Comparison of ENCODE assay signal across 15 cellular contexts in genomic region chr6:9522101-9522500, GRCh38.
DNase-seq lines count a peak whose midpoint lies in the region; ATAC-seq, FAIRE-seq and TF ChIP-seq lines count a peak whose summit lies in the region.
"Had no signal": no experiment of that assay in that cellular context is flagged by ENCODE, and none has a peak within 500 bp of the region (broad histone marks: within the 10 kb centered on the region; RNA-seq: fewer than 3 reads in every experiment).

No MANE protein-coding gene starts in this region.

- H4K20me1 ChIP-seq in smooth muscle cell (ENCODE audit: low read depth), result no peaks in the 10 kb centered on the region

- WGBS in mesenchymal stem cell, result 75% methylated on average over 3 of the region's 3 CpGs
- 63% methylated on average over 3 of the region's 3 CpGs for WGBS in smooth muscle cell (ENCODE audit: low lambda C conversion rate)

- H3K79me1 ChIP-seq in mesenchymal stem cell (replicated peaks; ENCODE audit: low read length, poor library complexity, severe bottlenecking), result no peaks in the 10 kb centered on the region

- H3K4ac ChIP-seq in mesenchymal stem cell (ENCODE audit: low read depth in 1 of 2, low read length in 2 of 2), result no peak overlapping the region

- no peak overlapping the region for H3K4me3 Mint-ChIP-seq in HFFc6
- H3K4me3 Mint-ChIP-seq: CD14-positive monocyte; CD8-positive, alpha-beta T cell had no signal

- no peak for FAIRE-seq in GM12892 (lab: Jason Lieb, UNC)
- FAIRE-seq: A549 had no signal

- H3K79me2 ChIP-seq in smooth muscle cell (ENCODE audit: low read depth), result no peaks in the 10 kb centered on the region

- no peak overlapping the region for H3K4me2 ChIP-seq in mesenchymal stem cell (ENCODE audit: low read length, poor library complexity, severe bottlenecking)
- no peak overlapping the region for H3K4me2 ChIP-seq in smooth muscle cell
- H3K4me2 ChIP-seq: A549 had no signal

- H3K27ac ChIP-seq in SJSA1, result peak overlapping the region; percentile 81
- no peak overlapping the region for H3K27ac ChIP-seq in mesenchymal stem cell (ENCODE audit: low read length, poor library complexity, severe bottlenecking)
- H3K27ac ChIP-seq in smooth muscle cell (ENCODE audit: low read depth), result peak overlapping the region; percentile 93
- H3K27ac ChIP-seq: GM23248 had no signal

- TF ChIP-seq CTCF in HFFc6 (IDR thresholded peaks at IDR 0.05) (no peak), smooth muscle cell (IDR thresholded peaks at IDR 0.05; ENCODE audit: borderline replicate concordance, insufficient read depth, poor library complexity, severe bottlenecking) (no peak)

- H4K8ac ChIP-seq in mesenchymal stem cell (ENCODE audit: low read length), result no peak overlapping the region

- peaks cover 7% of the 10 kb centered on the region; the same call in 1 of the 2 replicates for H3K36me3 Mint-ChIP-seq in HFFc6 (ENCODE audit: low read depth)
- H3K36me3 Mint-ChIP-seq: CD14-positive monocyte; CD8-positive, alpha-beta T cell had no signal

- H3K27me3 ChIP-seq in SJSA1 (replicated peaks) (no peaks in the 10 kb centered on the region), mesenchymal stem cell (ENCODE audit: control insufficient read depth in 1 of 2, insufficient read depth in 1 of 2, low read length in 2 of 2) (no peaks in the 10 kb centered on the region), smooth muscle cell (ENCODE audit: low read depth) (no peaks in the 10 kb centered on the region)

- H2BK120ac ChIP-seq in mesenchymal stem cell (ENCODE audit: low read depth, low read length), result no peak overlapping the region

- ATAC-seq in GM19463 (IDR thresholded peaks at IDR 0.05; ENCODE audit: unreplicated experiment), result no peak
- ATAC-seq: A549; CD8-positive, alpha-beta T cell; HCT116 had no signal

- H3K14ac ChIP-seq in mesenchymal stem cell (ENCODE audit: low read length in 2 of 2), result no peak overlapping the region

- DNase-seq in HFFc6 (no peak), SJSA1 (ENCODE audit: low read depth in 1 of 2, low spot score in 2 of 2) (no peak), mesenchymal stem cell (no peak), smooth muscle cell (lab: John Stamatoyannopoulos, UW; ENCODE audit: unreplicated experiment) (no peak), GM12892 (ENCODE audit: insufficient read length) (no peak), AG08395 (ENCODE audit: low spot score) (no peak)
- DNase-seq: CD8-positive, alpha-beta T cell; COR-L47; DMS53; GF-D8; GM23248 had no signal

- H3K9ac ChIP-seq in mesenchymal stem cell (ENCODE audit: low read length), result no peak overlapping the region
- H3K9ac ChIP-seq in smooth muscle cell (ENCODE audit: low read depth), result no peak overlapping the region
- H3K9ac ChIP-seq: GM23248 had no signal

- H3K36me3 ChIP-seq in SJSA1 (no peaks in the 10 kb centered on the region), mesenchymal stem cell (ENCODE audit: control insufficient read depth in 1 of 2, insufficient read depth in 2 of 2, low read depth in 1 of 2, low read length in 2 of 2) (no peaks in the 10 kb centered on the region), smooth muscle cell (ENCODE audit: low read depth) (no peaks in the 10 kb centered on the region)

- H3K9me3 ChIP-seq in SJSA1 (replicated peaks), result no peaks in the 10 kb centered on the region
- H3K9me3 ChIP-seq in mesenchymal stem cell (ENCODE audit: control insufficient read depth, low read length), result no peaks in the 10 kb centered on the region
- no peaks in the 10 kb centered on the region for H3K9me3 ChIP-seq in smooth muscle cell (replicated peaks; ENCODE audit: low read depth)
- H3K9me3 ChIP-seq: A549 had no signal

- no peak overlapping the region for H3K23ac ChIP-seq in mesenchymal stem cell (ENCODE audit: low read length in 2 of 2)

- no peak overlapping the region for H2AFZ ChIP-seq in mesenchymal stem cell (ENCODE audit: low read depth, low read length)
- H2AFZ ChIP-seq in smooth muscle cell (ENCODE audit: low read depth), result no peak overlapping the region
- H2AFZ ChIP-seq: GM23248 had no signal

- H2BK15ac ChIP-seq in mesenchymal stem cell (ENCODE audit: low read depth, poor library complexity, severe bottlenecking), result no peak overlapping the region

- peaks cover 38% of the 10 kb centered on the region for H3K4me1 ChIP-seq in SJSA1 (replicated peaks)
- H3K4me1 ChIP-seq in mesenchymal stem cell (ENCODE audit: control insufficient read depth, insufficient read depth, low read depth, low read length), result peaks cover 5% of the 10 kb centered on the region
- peaks cover 11% of the 10 kb centered on the region for H3K4me1 ChIP-seq in smooth muscle cell (ENCODE audit: low read depth)

- peaks cover 72% of the 10 kb centered on the region for H3K4me1 Mint-ChIP-seq in HFFc6 (ENCODE audit: low read depth)
- H3K4me1 Mint-ChIP-seq: CD14-positive monocyte had no signal

- H3K4me3 ChIP-seq in SJSA1, result no peak overlapping the region
- H3K4me3 ChIP-seq in mesenchymal stem cell (ENCODE audit: insufficient read depth in 1 of 2, low read depth in 1 of 2, low read length in 2 of 2), result no peak overlapping the region
- no peak overlapping the region for H3K4me3 ChIP-seq in smooth muscle cell
- H3K4me3 ChIP-seq: A549, GM23248 had no signal

- no peak overlapping the region for H4K91ac ChIP-seq in mesenchymal stem cell (ENCODE audit: low read length)

- peak overlapping the region in 1 of 2 experiments; percentile 85 for H3K18ac ChIP-seq in mesenchymal stem cell (ENCODE audit: low read depth in 1 of 2, low read length in 2 of 2)

- H3K27ac Mint-ChIP-seq in HFFc6, result peak overlapping the region; percentile 79
- H3K27ac Mint-ChIP-seq: CD14-positive monocyte; CD8-positive, alpha-beta T cell had no signal

- no peaks in the 10 kb centered on the region for H3F3A ChIP-seq in smooth muscle cell (ENCODE audit: low read depth)

- peak overlapping the region; percentile 97 for H2AK5ac ChIP-seq in mesenchymal stem cell (ENCODE audit: low read length, severe bottlenecking)

- H3K9me3 Mint-ChIP-seq in HFFc6, result no peaks in the 10 kb centered on the region

- no peaks in the 10 kb centered on the region for H3K27me3 Mint-ChIP-seq in HFFc6 (ENCODE audit: insufficient read depth)

- no peak for TF ChIP-seq POLR2A in GM12892 (IDR thresholded peaks at IDR 0.05; ENCODE audit: low read depth, low read length)

- no peak overlapping the region for H2BK5ac ChIP-seq in mesenchymal stem cell (ENCODE audit: low read depth, low read length, poor library complexity, severe bottlenecking)

- H2BK12ac ChIP-seq in mesenchymal stem cell (ENCODE audit: low read length in 2 of 2), result no peak overlapping the region
